12 cellular contexts compared by ENCODE assay signal in genomic region chr2:230642966-230643365, GRCh38.
DNase-seq lines count a peak whose midpoint lies in the region; ATAC-seq, FAIRE-seq and TF ChIP-seq lines count a peak whose summit lies in the region.
"Had no signal": no experiment of that assay in that cellular context is flagged by ENCODE, and none has a peak within 500 bp of the region (broad histone marks: within the 10 kb centered on the region; RNA-seq: fewer than 3 reads in every experiment).

No MANE protein-coding gene starts in this region.

- no peak overlapping the region for H3K4me3 Mint-ChIP-seq in CD4-positive, alpha-beta T cell

- peak overlapping the region; percentile 73 for H3K27ac ChIP-seq in CD4-positive, alpha-beta T cell (ENCODE audit: low read depth, low read length)
- H3K27ac ChIP-seq in K562 (ENCODE audit: extremely low read depth, low read depth, low read length) (no peak overlapping the region), skin epidermis (peak overlapping the region in 14 of 21 experiments; percentile 6 to 83 (median 56))

- intact Hi-C loops in CD4-positive, alpha-beta T cell (cut with DNase I, micrococcal nuclease), result no loop called here
- intact Hi-C loops in K562 (cut with micrococcal nuclease), result no loop called here

- TF ChIP-seq RAD21 in K562 (CRISPR knock-in tag; conservative IDR thresholded peaks at IDR 0.05 in 1 of 2, IDR thresholded peaks at IDR 0.05 in 1 of 2), result no peak

- CTCF ChIA-PET in CD4-positive, alpha-beta T cell (lab: Charles Lee), result no interaction called here
- CTCF ChIA-PET in K562 (lab: Yijun Ruan, JAX; ENCODE audit: low intra/inter-chr PET ratio), result no interaction called here

- WGBS in K562 (ENCODE audit: insufficient coverage, low coverage, missing lambda C conversion rate), result 65% methylated on average over 3 of the region's 4 CpGs

- H3K27me3 ChIP-seq in CD4-positive, alpha-beta T cell (ENCODE audit: control insufficient read depth, insufficient read depth, low read length), result no peaks in the 10 kb centered on the region
- H3K27me3 ChIP-seq in K562 (ENCODE audit: control insufficient read depth in 2 of 2, insufficient read depth in 2 of 2, low read length in 2 of 2), result no peaks in the 10 kb centered on the region
- H3K27me3 ChIP-seq: gastroesophageal sphincter, right lobe of liver had no signal

- peaks cover 0 to 6% of the 10 kb centered on the region in 2 experiments; a peak in 2 of 5 replicates for H3K4me1 ChIP-seq in K562 (replicated peaks in 1 of 2; ENCODE audit: control insufficient read depth in 2 of 2, insufficient read depth in 2 of 2, low read length in 2 of 2)
- H3K4me1 ChIP-seq: gastroesophageal sphincter, right lobe of liver had no signal

- POLR2A ChIA-PET in CD4-positive, alpha-beta T cell (lab: Charles Lee), result interaction anchor here (1.1 to 3.3 kb wide), 3 partner anchors 18 to 71 kb away, joined by 4 to 43 read pairs (median 19); partner anchors contain the start of gene CAB39
- POLR2A ChIA-PET in K562 (lab: Yijun Ruan, JAX), result no interaction called here

- no peaks in the 10 kb centered on the region for H3K27me3 Mint-ChIP-seq in CD4-positive, alpha-beta T cell

- H3K4me2 ChIP-seq in K562 (ENCODE audit: insufficient read depth, low read length), result no peak overlapping the region

- DNase-seq in CD4-positive, alpha-beta T cell, result no peak
- DNase-seq in NB4 (ENCODE audit: low read depth), result peak; percentile 22
- no peak for DNase-seq in K562 (ENCODE audit: extremely low read depth in 1 of 4, low spot score in 3 of 4)
- DNase-seq in SK-N-DZ (ENCODE audit: low spot score), result no peak
- DNase-seq in Ammon's horn (ENCODE audit: low spot score), result no peak
- DNase-seq: cerebellar nuclear complex, COR-L47 had no signal

- TF ChIP-seq CTCF in CD4-positive, alpha-beta T cell (IDR thresholded peaks at IDR 0.05), result no peak
- TF ChIP-seq CTCF in NB4 (IDR thresholded peaks at IDR 0.05; ENCODE audit: low read depth, low read length), result no peak
- no peak for TF ChIP-seq CTCF in K562 (IDR thresholded peaks at IDR 0.05 in 2 of 3, conservative IDR thresholded peaks at IDR 0.05 in 1 of 3; ENCODE audit: insufficient read depth in 2 of 3, low read depth in 1 of 3, low read length in 3 of 3)

- no peak overlapping the region for H3K9ac ChIP-seq in K562 (ENCODE audit: insufficient read depth in 1 of 2, low read depth in 2 of 2, low read length in 2 of 2)

- BruUV-seq in K562 (replicated peaks; lab: Mats Ljungman, UMichigan), result no TSS peak

- no peaks in the 10 kb centered on the region for H3K36me3 Mint-ChIP-seq in CD4-positive, alpha-beta T cell (ENCODE audit: low read depth)

- H3K79me2 ChIP-seq in K562 (ENCODE audit: control insufficient read depth, insufficient read depth, low read length), result no peaks in the 10 kb centered on the region

- H3K36me3 ChIP-seq in K562 (ENCODE audit: control insufficient read depth, insufficient read depth, low read length), result no peaks in the 10 kb centered on the region
- H3K36me3 ChIP-seq: gastroesophageal sphincter, right lobe of liver had no signal

- no peaks in the 10 kb centered on the region for H3K9me1 ChIP-seq in K562 (ENCODE audit: control insufficient read depth, insufficient read depth, low read length)

- in situ Hi-C loops in K562 (cut with MboI), result no loop called here

- peak overlapping the region; percentile 91 for H3K27ac Mint-ChIP-seq in CD4-positive, alpha-beta T cell

- H2AFZ ChIP-seq in K562 (ENCODE audit: low read depth, low read length), result peak overlapping the region; percentile 93

- H4K20me1 ChIP-seq in K562 (replicated peaks; ENCODE audit: control insufficient read depth, insufficient read depth, low read length), result no peaks in the 10 kb centered on the region

- peaks cover 28% of the 10 kb centered on the region for H3K4me1 Mint-ChIP-seq in CD4-positive, alpha-beta T cell (ENCODE audit: low read depth)

- TF ChIP-seq POLR2A in NB4 (IDR thresholded peaks at IDR 0.05; ENCODE audit: extremely low read depth, insufficient read length) (no peak), K562 (conservative IDR thresholded peaks at IDR 0.05) (no peak)

- TF ChIP-seq EP300 in K562 (IDR thresholded peaks at IDR 0.05; ENCODE audit: low read length), result no peak

- H3K9me3 ChIP-seq in CD4-positive, alpha-beta T cell (ENCODE audit: control insufficient read depth, low read length), result no peaks in the 10 kb centered on the region
- no peaks in the 10 kb centered on the region for H3K9me3 ChIP-seq in K562 (replicated peaks; ENCODE audit: control insufficient read depth, insufficient read depth, low read depth, low read length)
- H3K9me3 ChIP-seq: gastroesophageal sphincter, right lobe of liver had no signal

- H3K4me3 ChIP-seq in NB4 (ENCODE audit: low read depth, low read length) (no peak overlapping the region), K562 (no peak overlapping the region), skin epidermis (no peak overlapping the region)
- H3K4me3 ChIP-seq: gastroesophageal sphincter, right lobe of liver had no signal

- no peak for FAIRE-seq in K562 (lab: Jason Lieb, UNC)

- peaks cover 3% of the 10 kb centered on the region for H3K9me3 Mint-ChIP-seq in CD4-positive, alpha-beta T cell

- ATAC-seq in CD4-positive, alpha-beta T cell (ENCODE audit: poor library complexity), result no peak
- ATAC-seq in K562, result 0 out of 3 replicates have a peak, but pooled peaks have one; percentile 30
- no peak for ATAC-seq in HG02938 (IDR thresholded peaks at IDR 0.05; ENCODE audit: unreplicated experiment)
- ATAC-seq: HCT116 had no signal

TF ChIP-seq in K562, 482 proteins besides CTCF, POLR2A, EP300 and RAD21 (continues in another document):
- TF ChIP-seq ZFP1 (CRISPR knock-in tag; IDR thresholded peaks at IDR 0.05) (no peak), E2F4 (CRISPR knock-in tag; IDR thresholded peaks at IDR 0.05; ENCODE audit: low read depth) (no peak), SNIP1 (IDR thresholded peaks at IDR 0.05; ENCODE audit: low read depth) (no peak), EHMT2 (IDR thresholded peaks at IDR 0.05) (no peak), PML (IDR thresholded peaks at IDR 0.05; ENCODE audit: low read length) (no peak), DPF2 (IDR thresholded peaks at IDR 0.05) (no peak), ZBTB11 (CRISPR knock-in tag; IDR thresholded peaks at IDR 0.05) (no peak), ETV5 (CRISPR knock-in tag; IDR thresholded peaks at IDR 0.05; ENCODE audit: low read depth) (no peak), ZKSCAN3 (CRISPR knock-in tag; IDR thresholded peaks at IDR 0.05) (no peak), RBM25 (IDR thresholded peaks at IDR 0.05; ENCODE audit: low read depth, low read length, severe bottlenecking) (no peak), ZNF583 (CRISPR knock-in tag; IDR thresholded peaks at IDR 0.05) (no peak), ZBTB12 (CRISPR knock-in tag; IDR thresholded peaks at IDR 0.05) (no peak), E2F5 (CRISPR knock-in tag; IDR thresholded peaks at IDR 0.05) (no peak), CREM (IDR thresholded peaks at IDR 0.05; ENCODE audit: low read depth) (no peak), HNRNPLL (IDR thresholded peaks at IDR 0.05; ENCODE audit: low read depth, low read length, poor library complexity, severe bottlenecking) (no peak)
